ENCODE assay signal across 1 cellular context in genomic region chr2:219159771-219160185, GRCh38.
TF ChIP-seq lines count a peak whose summit lies in the region.

No MANE protein-coding gene starts in this region.

TF ChIP-seq in K562, 482 proteins besides CTCF, POLR2A, EP300 and RAD21:
- TF ChIP-seq PHTF2 (CRISPR knock-in tag; IDR thresholded peaks at IDR 0.05) (no peak), ZNF146 (CRISPR knock-in tag; IDR thresholded peaks at IDR 0.05; ENCODE audit: unreplicated experiment) (no peak), CHCHD3 (CRISPR knock-in tag; IDR thresholded peaks at IDR 0.05) (no peak), SMC3 (conservative IDR thresholded peaks at IDR 0.05; ENCODE audit: insufficient read depth, low read depth, low read length) (no peak), GATAD2B (IDR thresholded peaks at IDR 0.05; ENCODE audit: borderline replicate concordance) (no peak), MCM3 (IDR thresholded peaks at IDR 0.05) (no peak), HMBOX1 (IDR thresholded peaks at IDR 0.05) (0 out of 2 replicates have a peak, but pooled peaks have one; percentile 5), CREB5 (CRISPR knock-in tag; IDR thresholded peaks at IDR 0.05) (no peak), DLX4 (CRISPR knock-in tag; IDR thresholded peaks at IDR 0.05) (no peak), NR2C2 (CRISPR knock-in tag; IDR thresholded peaks at IDR 0.05) (no peak), NR2C2 (tag; IDR thresholded peaks at IDR 0.05) (0 out of 2 replicates have a peak, but pooled peaks have one; percentile 13), ZNF740 (CRISPR knock-in tag; IDR thresholded peaks at IDR 0.05) (no peak), ZNF740 (tag; IDR thresholded peaks at IDR 0.05) (no peak), BHLHE40 (IDR thresholded peaks at IDR 0.05; ENCODE audit: low read length) (no peak), ZNF197 (CRISPR knock-in tag; IDR thresholded peaks at IDR 0.05; ENCODE audit: low read depth) (no peak), SIRT6 (IDR thresholded peaks at IDR 0.05; ENCODE audit: low read depth, low read length) (no peak), MAFF (IDR thresholded peaks at IDR 0.05; ENCODE audit: low read length) (no peak)
